ENCODE assay signal across 9 cellular contexts in the genomic region with DNA sequence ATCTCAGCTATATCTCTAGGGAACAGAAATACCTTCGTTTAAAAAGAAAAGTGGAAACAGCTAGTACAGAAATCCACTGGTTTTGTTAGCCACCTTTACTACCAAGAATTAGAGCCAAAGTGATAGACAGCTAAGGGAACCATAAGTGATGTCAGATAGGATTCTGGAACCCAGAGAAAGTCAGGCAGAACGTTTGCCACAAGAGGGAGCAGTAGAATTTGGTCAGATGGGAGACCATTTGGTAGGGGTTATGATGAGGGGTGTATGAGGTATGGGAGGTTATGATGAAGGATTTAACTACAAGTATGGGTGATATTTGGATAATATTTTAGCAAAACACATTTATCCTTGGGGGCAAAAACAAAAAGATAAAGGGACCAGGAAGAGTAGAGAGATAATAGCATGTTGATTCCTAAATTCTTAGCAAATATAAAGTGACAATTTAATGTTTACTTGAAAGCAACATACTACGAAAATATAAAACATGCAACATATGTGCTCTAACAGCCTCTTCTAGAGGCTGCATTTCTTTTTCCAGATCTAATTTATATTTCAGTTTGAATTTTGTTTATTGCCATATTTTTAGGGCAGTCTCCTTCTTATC. TPM values are rescaled to one million over a fixed set of nuclear protein-coding genes. Genes with fewer than 3 reads are reported as not detected.
DNase-seq lines count a peak whose midpoint lies in the region; ATAC-seq and TF ChIP-seq lines count a peak whose summit lies in the region.
"Had no signal": no experiment of that assay in that cellular context is flagged by ENCODE, and none has a peak within 500 bp of the region (broad histone marks: within the 10 kb centered on the region; RNA-seq: fewer than 3 reads in every experiment).

No MANE protein-coding gene starts in this region.

- CTCF ChIA-PET in RWPE1 (lab: Yijun Ruan, JAX), result interaction anchor here (0.6 to 1.3 kb wide), 3 partner anchors 12 to 61 kb away, joined by 3 to 4 read pairs (median 4); no protein-coding TSS in a partner anchor

- peaks cover 30% of the 10 kb centered on the region for H3K4me1 Mint-ChIP-seq in mesothelial cell of epicardium

- peaks cover 2% of the 10 kb centered on the region for H3K36me3 Mint-ChIP-seq in mesothelial cell of epicardium

- no peak overlapping the region for H3K27ac ChIP-seq in RWPE1
- H3K27ac ChIP-seq: SK-N-MC had no signal

- POLR2A ChIA-PET in RWPE1 (lab: Yijun Ruan, JAX; ENCODE audit: low non-redundant PET), result no interaction called here

- DNase-seq in ELR (ENCODE audit: low read depth), result peak; percentile 71
- DNase-seq in KG1 (lab: John Stamatoyannopoulos, UW), result peak; percentile 26
- no peak for DNase-seq in RWPE1 (ENCODE audit: low spot score)
- peak; percentile 30 for DNase-seq in iPS-NIHi11 (ENCODE audit: low spot score)
- DNase-seq in putamen (ENCODE audit: low spot score), result no peak
- DNase-seq in mesothelial cell of epicardium (ENCODE audit: low spot score in 2 of 2, unreplicated experiment in 2 of 2), result no peak

- peak; percentile 30 for TF ChIP-seq CTCF in RWPE1 (conservative IDR thresholded peaks at IDR 0.05; ENCODE audit: low read depth)
- TF ChIP-seq CTCF in mesothelial cell of epicardium (IDR thresholded peaks at IDR 0.05; ENCODE audit: unreplicated experiment), result no peak

- no peaks in the 10 kb centered on the region for H3K9me3 Mint-ChIP-seq in mesothelial cell of epicardium

- TF ChIP-seq POLR2A in GM18505 (IDR thresholded peaks at IDR 0.05; ENCODE audit: borderline replicate concordance, extremely low read depth, insufficient read depth, insufficient read length), result no peak

- ATAC-seq in GM21529 (IDR thresholded peaks at IDR 0.05; ENCODE audit: unreplicated experiment) (no peak), GM18505 (IDR thresholded peaks at IDR 0.05; ENCODE audit: unreplicated experiment) (no peak)

- H3K27ac Mint-ChIP-seq in mesothelial cell of epicardium, result no peak overlapping the region

- H3K27me3 Mint-ChIP-seq in mesothelial cell of epicardium (ENCODE audit: low read depth), result peaks cover 6% of the 10 kb centered on the region

- no peak overlapping the region for H3K4me3 Mint-ChIP-seq in mesothelial cell of epicardium

RNA-seq across cellular contexts. Expression of gene SLC8A1, which starts 3.3 kb away (rescaled TPM):
- 27.2 to 30.7 TPM (median 29.6 TPM) in 3 replicates for total RNA-seq in mesothelial cell of epicardium

Comparison
In these comparisons a context has a peak if more than half of its experiments do, and no peak if none do; other contexts are left out.
1. DNase-seq: peak in ELR (single experiment), KG1 (single experiment) and iPS-NIHi11 (single experiment); none in RWPE1 (single experiment), putamen (single experiment) and mesothelial cell of epicardium (0 of 2).